Comparison of ENCODE assay signal across 17 cellular contexts in genomic region chr13:50015750-50016149, GRCh38. TPM values are rescaled to one million over a fixed set of nuclear protein-coding genes. Genes with fewer than 3 reads are reported as not detected.
DNase-seq lines count a peak whose midpoint lies in the region; ATAC-seq, FAIRE-seq and TF ChIP-seq lines count a peak whose summit lies in the region.
"Had no signal": no experiment of that assay in that cellular context is flagged by ENCODE, and none has a peak within 500 bp of the region (broad histone marks: within the 10 kb centered on the region; RNA-seq: fewer than 3 reads in every experiment).

No MANE protein-coding gene starts in this region.

- ATAC-seq in activated CD8-positive, alpha-beta T cell treated with anti-CD3 and anti-CD28 coated beads for 36 hours = no peak
- ATAC-seq in activated CD8-positive, alpha-beta T cell treated with anti-CD3 and anti-CD28 coated beads, Interleukin-2, amount 10 ng/mL, durations not matched to agents 7 days and 5 days = no peak
- ATAC-seq in K562 (peak; percentile 51), left lung (peak; percentile 35)
- ATAC-seq: HepG2, Panc1 had no signal

- H3K27me3 ChIP-seq in K562 (ENCODE audit: control insufficient read depth in 2 of 2, insufficient read depth in 2 of 2, low read length in 2 of 2) (no peaks in the 10 kb centered on the region), left lung (no peaks in the 10 kb centered on the region), stomach smooth muscle (ENCODE audit: control insufficient read depth in 1 of 2, insufficient read depth in 2 of 2, low read length in 2 of 2) (no peaks in the 10 kb centered on the region)

- peaks cover 20% of the 10 kb centered on the region for H3K4me1 Mint-ChIP-seq in activated CD8-positive, alpha-beta T cell treated with anti-CD3 and anti-CD28 coated beads for 36 hours (ENCODE audit: low read depth)
- peaks cover 3% of the 10 kb centered on the region for H3K4me1 Mint-ChIP-seq in activated CD8-positive, alpha-beta T cell treated with anti-CD3 and anti-CD28 coated beads, Interleukin-2, amount 10 ng/mL, durations not matched to agents 7 days and 5 days (ENCODE audit: low read depth)
- H3K4me1 Mint-ChIP-seq in activated CD4-positive, alpha-beta T cell treated with anti-CD3 and anti-CD28 coated beads, Interleukin-2, amount 10 ng/mL, durations not matched to agents 7 days and 5 days = peaks cover 12% of the 10 kb centered on the region

- no TSS peak for BruUV-seq in K562 (replicated peaks; lab: Mats Ljungman, UMichigan)

- H3K4me3 Mint-ChIP-seq in activated CD8-positive, alpha-beta T cell treated with anti-CD3 and anti-CD28 coated beads for 36 hours = no peak overlapping the region
- no peak overlapping the region for H3K4me3 Mint-ChIP-seq in activated CD8-positive, alpha-beta T cell treated with anti-CD3 and anti-CD28 coated beads, Interleukin-2, amount 10 ng/mL, durations not matched to agents 7 days and 5 days
- H3K4me3 Mint-ChIP-seq in activated CD4-positive, alpha-beta T cell treated with anti-CD3 and anti-CD28 coated beads, Interleukin-2, amount 10 ng/mL, durations not matched to agents 7 days and 5 days = no peak overlapping the region
- H3K4me3 Mint-ChIP-seq: activated CD4-positive, alpha-beta memory T cell treated with anti-CD3 and anti-CD28 coated beads, Interleukin-2, amount 10 ng/mL, durations not matched to agents 7 days and 5 days had no signal

- H4K20me1 ChIP-seq in K562 (replicated peaks; ENCODE audit: control insufficient read depth, insufficient read depth, low read length) = no peaks in the 10 kb centered on the region

- H3K27ac ChIP-seq in K562 (ENCODE audit: extremely low read depth, low read depth, low read length) (peak overlapping the region; percentile 46; the same call in 2 of the 3 replicates), left lung (peak overlapping the region in 1 of 2 donors; percentile 28), stomach smooth muscle (ENCODE audit: low read length) (peak overlapping the region; percentile 56)

- in situ Hi-C loops in K562 (cut with MboI) = no loop called here

- H3K36me3 ChIP-seq in K562 (ENCODE audit: control insufficient read depth, insufficient read depth, low read length) (peaks cover 41% of the 10 kb centered on the region), left lung (peaks cover 0 to 72% of the 10 kb centered on the region in 2 donors), stomach smooth muscle (ENCODE audit: control insufficient read depth in 2 of 2, insufficient read depth in 2 of 2, low read length in 2 of 2) (peaks cover 11 to 21% of the 10 kb centered on the region in 2 donors)

- no peaks in the 10 kb centered on the region for H3K27me3 Mint-ChIP-seq in activated CD8-positive, alpha-beta T cell treated with anti-CD3 and anti-CD28 coated beads for 36 hours
- no peaks in the 10 kb centered on the region for H3K27me3 Mint-ChIP-seq in activated CD8-positive, alpha-beta T cell treated with anti-CD3 and anti-CD28 coated beads, Interleukin-2, amount 10 ng/mL, durations not matched to agents 7 days and 5 days (ENCODE audit: low read depth)
- no peaks in the 10 kb centered on the region for H3K27me3 Mint-ChIP-seq in activated CD4-positive, alpha-beta T cell treated with anti-CD3 and anti-CD28 coated beads, Interleukin-2, amount 10 ng/mL, durations not matched to agents 7 days and 5 days
- H3K27me3 Mint-ChIP-seq: activated CD4-positive, alpha-beta memory T cell treated with anti-CD3 and anti-CD28 coated beads, Interleukin-2, amount 10 ng/mL, durations not matched to agents 7 days and 5 days had no signal

- peaks cover 0 to 25% of the 10 kb centered on the region in 2 experiments; a peak in 2 of 5 replicates for H3K4me1 ChIP-seq in K562 (replicated peaks in 1 of 2; ENCODE audit: control insufficient read depth in 2 of 2, insufficient read depth in 2 of 2, low read length in 2 of 2)
- peaks cover 0 to 11% of the 10 kb centered on the region in 2 donors for H3K4me1 ChIP-seq in left lung
- no peaks in the 10 kb centered on the region for H3K4me1 ChIP-seq in stomach smooth muscle (ENCODE audit: control insufficient read depth, insufficient read depth, low read length)

- WGBS in K562 (ENCODE audit: insufficient coverage, low coverage, missing lambda C conversion rate) = 61% methylated on average over 2 of the region's 4 CpGs

- no peak for TF ChIP-seq RAD21 in K562 (CRISPR knock-in tag; conservative IDR thresholded peaks at IDR 0.05 in 1 of 2, IDR thresholded peaks at IDR 0.05 in 1 of 2)

- H3K4me2 ChIP-seq in K562 (ENCODE audit: insufficient read depth, low read length) = no peak overlapping the region

- no peak for DNase-seq in activated CD8-positive, alpha-beta T cell treated with anti-CD3 and anti-CD28 coated beads for 36 hours
- DNase-seq in activated CD8-positive, alpha-beta T cell treated with anti-CD3 and anti-CD28 coated beads, Interleukin-2, amount 10 ng/mL, durations not matched to agents 7 days and 5 days = no peak
- DNase-seq in K562 (ENCODE audit: extremely low read depth in 1 of 4, low spot score in 3 of 4) = no peak
- no peak for DNase-seq in left lung
- no peak for DNase-seq in NCI-H526 treated with DMSO at 0.1 percent for 48 hours (lab: John Stamatoyannopoulos, UW)
- DNase-seq in superior temporal gyrus (ENCODE audit: extremely low spot score) = no peak
- DNase-seq in activated CD4-positive, alpha-beta T cell treated with anti-CD3 and anti-CD28 coated beads, Interleukin-2, amount 10 ng/mL, durations not matched to agents 7 days and 5 days = no peak
- DNase-seq: activated CD4-positive, alpha-beta memory T cell treated with anti-CD3 and anti-CD28 coated beads, Interleukin-2, amount 10 ng/mL, durations not matched to agents 7 days and 5 days; activated naive CD4-positive, alpha-beta T cell treated with Interleukin-2 at 50 U/mL for 16 hours; NCI-H1417; NCI-H510A; T-helper 2 cell had no signal

- CTCF ChIA-PET in activated CD8-positive, alpha-beta T cell treated with anti-CD3 and anti-CD28 coated beads for 36 hours (lab: Charles Lee) = interaction anchor here (3.3 kb wide), 1 partner anchor 18 kb away, joined by 14 read pairs; no protein-coding TSS in a partner anchor
- CTCF ChIA-PET in activated CD8-positive, alpha-beta T cell treated with anti-CD3 and anti-CD28 coated beads, Interleukin-2, amount 10 ng/mL, durations not matched to agents 7 days and 5 days (lab: Charles Lee) = interaction anchor here (2.7 kb wide), 1 partner anchor 18 kb away, joined by 9 read pairs; the partner anchor contains the start of gene TRIM13
- CTCF ChIA-PET in K562 (lab: Yijun Ruan, JAX; ENCODE audit: low intra/inter-chr PET ratio) = no interaction called here
- CTCF ChIA-PET in activated CD4-positive, alpha-beta T cell treated with anti-CD3 and anti-CD28 coated beads, Interleukin-2, amount 10 ng/mL, durations not matched to agents 7 days and 5 days (lab: Charles Lee) = no interaction called here

- FAIRE-seq in K562 (lab: Jason Lieb, UNC) = peak; percentile 15
- FAIRE-seq: A204.1, HepG2 had no signal

- H3K36me3 Mint-ChIP-seq in activated CD8-positive, alpha-beta T cell treated with anti-CD3 and anti-CD28 coated beads for 36 hours (ENCODE audit: low read depth) = peaks cover 58% of the 10 kb centered on the region
- peaks cover 77% of the 10 kb centered on the region for H3K36me3 Mint-ChIP-seq in activated CD8-positive, alpha-beta T cell treated with anti-CD3 and anti-CD28 coated beads, Interleukin-2, amount 10 ng/mL, durations not matched to agents 7 days and 5 days (ENCODE audit: low read depth)
- peaks cover 76% of the 10 kb centered on the region for H3K36me3 Mint-ChIP-seq in activated CD4-positive, alpha-beta T cell treated with anti-CD3 and anti-CD28 coated beads, Interleukin-2, amount 10 ng/mL, durations not matched to agents 7 days and 5 days (ENCODE audit: low read depth)

- no peak for TF ChIP-seq CTCF in activated CD8-positive, alpha-beta T cell treated with anti-CD3 and anti-CD28 coated beads for 36 hours (IDR thresholded peaks at IDR 0.05)
- no peak for TF ChIP-seq CTCF in K562 (IDR thresholded peaks at IDR 0.05 in 2 of 3, conservative IDR thresholded peaks at IDR 0.05 in 1 of 3; ENCODE audit: insufficient read depth in 2 of 3, low read depth in 1 of 3, low read length in 3 of 3)
- no peak for TF ChIP-seq CTCF in left lung (IDR thresholded peaks at IDR 0.05)

- H3K9me3 Mint-ChIP-seq in activated CD8-positive, alpha-beta T cell treated with anti-CD3 and anti-CD28 coated beads for 36 hours = no peaks in the 10 kb centered on the region
- no peaks in the 10 kb centered on the region for H3K9me3 Mint-ChIP-seq in activated CD8-positive, alpha-beta T cell treated with anti-CD3 and anti-CD28 coated beads, Interleukin-2, amount 10 ng/mL, durations not matched to agents 7 days and 5 days (ENCODE audit: insufficient read depth)
- H3K9me3 Mint-ChIP-seq in activated CD4-positive, alpha-beta T cell treated with anti-CD3 and anti-CD28 coated beads, Interleukin-2, amount 10 ng/mL, durations not matched to agents 7 days and 5 days = no peaks in the 10 kb centered on the region
- H3K9me3 Mint-ChIP-seq: activated CD4-positive, alpha-beta memory T cell treated with anti-CD3 and anti-CD28 coated beads, Interleukin-2, amount 10 ng/mL, durations not matched to agents 7 days and 5 days had no signal

- POLR2A ChIA-PET in activated CD8-positive, alpha-beta T cell treated with anti-CD3 and anti-CD28 coated beads for 36 hours (lab: Charles Lee) = no interaction called here
- POLR2A ChIA-PET in activated CD8-positive, alpha-beta T cell treated with anti-CD3 and anti-CD28 coated beads, Interleukin-2, amount 10 ng/mL, durations not matched to agents 7 days and 5 days (lab: Charles Lee) = interaction anchor here (0.7 kb wide), 1 partner anchor 18 kb away, joined by 3 read pairs; no protein-coding TSS in a partner anchor
- POLR2A ChIA-PET in K562 (lab: Yijun Ruan, JAX) = interaction anchor here (0.6 to 1.7 kb wide), 4 partner anchors 12 to 47 kb away, joined by 3 to 8 read pairs (median 3); partner anchors contain the start of gene TRIM13
- POLR2A ChIA-PET in activated CD4-positive, alpha-beta T cell treated with anti-CD3 and anti-CD28 coated beads, Interleukin-2, amount 10 ng/mL, durations not matched to agents 7 days and 5 days (lab: Charles Lee) = no interaction called here

- no peak for TF ChIP-seq POLR2A in K562 (conservative IDR thresholded peaks at IDR 0.05)

- H2AFZ ChIP-seq in K562 (ENCODE audit: low read depth, low read length) = no peak overlapping the region

- no peaks in the 10 kb centered on the region for H3K9me3 ChIP-seq in K562 (replicated peaks; ENCODE audit: control insufficient read depth, insufficient read depth, low read depth, low read length)
- no peaks in the 10 kb centered on the region for H3K9me3 ChIP-seq in left lung
- H3K9me3 ChIP-seq in stomach smooth muscle (ENCODE audit: control insufficient read depth in 2 of 2, low read length in 2 of 2) = no peaks in the 10 kb centered on the region
- H3K9me3 ChIP-seq: thoracic aorta had no signal

- H3K27ac Mint-ChIP-seq in activated CD8-positive, alpha-beta T cell treated with anti-CD3 and anti-CD28 coated beads for 36 hours = peak overlapping the region; percentile 44
- no peak overlapping the region for H3K27ac Mint-ChIP-seq in activated CD8-positive, alpha-beta T cell treated with anti-CD3 and anti-CD28 coated beads, Interleukin-2, amount 10 ng/mL, durations not matched to agents 7 days and 5 days
- H3K27ac Mint-ChIP-seq in activated CD4-positive, alpha-beta T cell treated with anti-CD3 and anti-CD28 coated beads, Interleukin-2, amount 10 ng/mL, durations not matched to agents 7 days and 5 days = no peak overlapping the region
- H3K27ac Mint-ChIP-seq: activated CD4-positive, alpha-beta memory T cell treated with anti-CD3 and anti-CD28 coated beads, Interleukin-2, amount 10 ng/mL, durations not matched to agents 7 days and 5 days had no signal

- H3K4me3 ChIP-seq in K562 (no peak overlapping the region), left lung (no peak overlapping the region), stomach smooth muscle (ENCODE audit: low read length in 2 of 2) (peak overlapping the region; percentile 45 to 50)
- H3K4me3 ChIP-seq: thoracic aorta had no signal

- no peak overlapping the region for H3K9ac ChIP-seq in K562 (ENCODE audit: insufficient read depth in 1 of 2, low read depth in 2 of 2, low read length in 2 of 2)
- H3K9ac ChIP-seq in stomach smooth muscle (ENCODE audit: low read length in 2 of 2) = no peak overlapping the region

- no peak for TF ChIP-seq EP300 in K562 (IDR thresholded peaks at IDR 0.05; ENCODE audit: low read length)

- no peaks in the 10 kb centered on the region for H3K9me1 ChIP-seq in K562 (ENCODE audit: control insufficient read depth, insufficient read depth, low read length)

- peaks cover 30% of the 10 kb centered on the region; the same call in 2 of the 3 replicates for H3K79me2 ChIP-seq in K562 (ENCODE audit: control insufficient read depth, insufficient read depth, low read length)

- intact Hi-C loops in activated CD8-positive, alpha-beta T cell treated with anti-CD3 and anti-CD28 coated beads for 36 hours (cut with micrococcal nuclease) = no loop called here
- intact Hi-C loops in K562 (cut with micrococcal nuclease) = no loop called here
- intact Hi-C loops in left lung (cut with DNase I) = no loop called here

RNA-seq across cellular contexts. Expression of gene KCNRG, which starts 0.5 kb away (rescaled TPM):
- total RNA-seq in activated CD8-positive, alpha-beta T cell treated with anti-CD3 and anti-CD28 coated beads for 36 hours = under 1 TPM; 0.18 to 0.36 TPM
- under 1 TPM; 0.18 to 0.82 TPM for total RNA-seq in activated CD8-positive, alpha-beta T cell treated with anti-CD3 and anti-CD28 coated beads, Interleukin-2, amount 10 ng/mL, durations not matched to agents 7 days and 5 days
- total RNA-seq in K562 (2011; cell fraction: chromatin; rRNA removed; ENCODE audit: low replicate concordance) = 1.4 and 2.8 TPM in 2 replicates
- 0.67 and 1.6 TPM in 2 replicates for total RNA-seq in K562 (2011; cell fraction: nucleolus; rRNA removed)
- total RNA-seq in K562 (2011; cell fraction: nucleoplasm; rRNA removed) = 1.8 and 2.3 TPM in 2 replicates
- 0.41 and 0.69 TPM in 2 replicates for total RNA-seq in K562 (2014; rRNA removed)
- total RNA-seq in K562 (2014; rRNA removed; fragmentation: Illumina TruSeq; extraction: Trizol) = 0.80 and 1.1 TPM in 2 replicates
- 0.72 and 0.87 TPM in 2 replicates for total RNA-seq in K562 (2015; rRNA removed; fragmentation: Illumina TruSeq; extraction: Trizol)
- 0.13 and 0.53 TPM in 2 replicates for total RNA-seq in K562 (2021)
- polyA plus RNA-seq in K562 (2011; rRNA removed) = 0.84 and 1.1 TPM in 2 replicates
- 0.28 and 0.45 TPM in 2 replicates for polyA plus RNA-seq in K562 (2011; cell fraction: cytosol; rRNA removed)
- 0.38 and 0.80 TPM in 2 replicates for polyA plus RNA-seq in K562 (2011; cell fraction: nucleus; rRNA removed)
- 0.16 and 0.25 TPM in 2 replicates for polyA plus RNA-seq in K562 (2012)
- 0.78 and 0.83 TPM in 2 replicates for polyA plus RNA-seq in K562 (2014; fragmentation: Illumina TruSeq; extraction: Trizol)
- polyA plus RNA-seq in K562 (2014; fragmentation: Nextera tagmentation; extraction: Ambion mirVana) = under 1 TPM; 0.36 to 0.39 TPM
- polyA plus RNA-seq in K562 (2014; rRNA removed) = 0.46 and 0.50 TPM in 2 replicates
- polyA minus RNA-seq in K562 (2011; rRNA and poly(A)+ RNA removed) = 3.2 and 4.0 TPM in 2 replicates
- 0.76 and 1.5 TPM in 2 replicates for polyA minus RNA-seq in K562 (2011; cell fraction: cytosol; rRNA and poly(A)+ RNA removed)
- polyA minus RNA-seq in K562 (2011; cell fraction: nucleus; rRNA and poly(A)+ RNA removed) = 0.54 and 1.3 TPM in 2 replicates
- 1 to 10 TPM in 1 of 2 donors, under 1 TPM in 1; 0.67 to 2.8 TPM for total RNA-seq in left lung
- under 1 TPM; 0.42 to 0.60 TPM for total RNA-seq in activated CD4-positive, alpha-beta T cell treated with anti-CD3 and anti-CD28 coated beads, Interleukin-2, amount 10 ng/mL, durations not matched to agents 7 days and 5 days

RNA-seq across cellular contexts. Expression of gene TRIM13, which starts 18.9 kb away (rescaled TPM):
- total RNA-seq in activated CD8-positive, alpha-beta T cell treated with anti-CD3 and anti-CD28 coated beads for 36 hours = 10 to 100 TPM; 12.5 to 13.4 TPM
- 10 to 100 TPM; 11.8 to 12.0 TPM for total RNA-seq in activated CD8-positive, alpha-beta T cell treated with anti-CD3 and anti-CD28 coated beads, Interleukin-2, amount 10 ng/mL, durations not matched to agents 7 days and 5 days
- total RNA-seq in K562 (2011; cell fraction: chromatin; rRNA removed; ENCODE audit: low replicate concordance) = 20.6 and 28.9 TPM in 2 replicates
- 13.7 and 14.3 TPM in 2 replicates for total RNA-seq in K562 (2011; cell fraction: nucleolus; rRNA removed)
- total RNA-seq in K562 (2011; cell fraction: nucleoplasm; rRNA removed) = 17.2 and 18.9 TPM in 2 replicates
- total RNA-seq in K562 (2014; rRNA removed) (12.0 and 12.1 TPM in 2 replicates), K562 (2014; rRNA removed; fragmentation: Illumina TruSeq; extraction: Trizol) (17.5 and 27.1 TPM in 2 replicates), K562 (2015; rRNA removed; fragmentation: Illumina TruSeq; extraction: Trizol) (16.3 and 16.7 TPM in 2 replicates), K562 (2021) (15.6 and 17.0 TPM in 2 replicates), left lung (10 to 100 TPM; 30.5 to 32.0 TPM)
- polyA plus RNA-seq in K562 (2011; rRNA removed) (26.5 and 30.6 TPM in 2 replicates), K562 (2014; fragmentation: Illumina TruSeq; extraction: Trizol) (18.3 and 19.3 TPM in 2 replicates), K562 (2014; fragmentation: Nextera tagmentation; extraction: Ambion mirVana) (10 to 100 TPM; 19.9 to 24.8 TPM), K562 (2014; rRNA removed) (15.8 and 17.8 TPM in 2 replicates)
- 5.9 and 12.8 TPM in 2 replicates for polyA plus RNA-seq in K562 (2011; cell fraction: cytosol; rRNA removed)
- polyA plus RNA-seq in K562 (2011; cell fraction: nucleus; rRNA removed) = 14.2 and 18.3 TPM in 2 replicates
- 11.4 and 14.9 TPM in 2 replicates for polyA plus RNA-seq in K562 (2012)
- 22.3 and 24.0 TPM in 2 replicates for polyA minus RNA-seq in K562 (2011; rRNA and poly(A)+ RNA removed)
- 6.1 and 7.3 TPM in 2 replicates for polyA minus RNA-seq in K562 (2011; cell fraction: cytosol; rRNA and poly(A)+ RNA removed)
- polyA minus RNA-seq in K562 (2011; cell fraction: nucleus; rRNA and poly(A)+ RNA removed) = 2.8 and 5.6 TPM in 2 replicates
- total RNA-seq in activated CD4-positive, alpha-beta T cell treated with anti-CD3 and anti-CD28 coated beads, Interleukin-2, amount 10 ng/mL, durations not matched to agents 7 days and 5 days = 10 to 100 TPM; 17.7 to 18.5 TPM

Comparison
In these comparisons a context has a peak if more than half of its experiments do, and no peak if none do; other contexts are left out.
1. POLR2A ChIA-PET loops: an anchor here in activated CD8-positive, alpha-beta T cell treated with anti-CD3 and anti-CD28 coated beads, Interleukin-2, amount 10 ng/mL, durations not matched to agents 7 days and 5 days (0.7 kb wide) and K562 (0.6 to 1.7 kb wide); none called in activated CD8-positive, alpha-beta T cell treated with anti-CD3 and anti-CD28 coated beads for 36 hours and activated CD4-positive, alpha-beta T cell treated with anti-CD3 and anti-CD28 coated beads, Interleukin-2, amount 10 ng/mL, durations not matched to agents 7 days and 5 days.
2. ATAC-seq: peak in K562 (single experiment) and left lung (single experiment); none in activated CD8-positive, alpha-beta T cell treated with anti-CD3 and anti-CD28 coated beads for 36 hours (single experiment) and activated CD8-positive, alpha-beta T cell treated with anti-CD3 and anti-CD28 coated beads, Interleukin-2, amount 10 ng/mL, durations not matched to agents 7 days and 5 days (single experiment).
3. H3K4me3 ChIP-seq: peak in stomach smooth muscle (2 of 2); none in K562 (single experiment) and left lung (0 of 2).
4. CTCF ChIA-PET loops: an anchor here in activated CD8-positive, alpha-beta T cell treated with anti-CD3 and anti-CD28 coated beads for 36 hours (3.3 kb wide) and activated CD8-positive, alpha-beta T cell treated with anti-CD3 and anti-CD28 coated beads, Interleukin-2, amount 10 ng/mL, durations not matched to agents 7 days and 5 days (2.7 kb wide); none called in K562 and activated CD4-positive, alpha-beta T cell treated with anti-CD3 and anti-CD28 coated beads, Interleukin-2, amount 10 ng/mL, durations not matched to agents 7 days and 5 days.